15 cellular contexts compared by ENCODE assay signal in the genomic region with DNA sequence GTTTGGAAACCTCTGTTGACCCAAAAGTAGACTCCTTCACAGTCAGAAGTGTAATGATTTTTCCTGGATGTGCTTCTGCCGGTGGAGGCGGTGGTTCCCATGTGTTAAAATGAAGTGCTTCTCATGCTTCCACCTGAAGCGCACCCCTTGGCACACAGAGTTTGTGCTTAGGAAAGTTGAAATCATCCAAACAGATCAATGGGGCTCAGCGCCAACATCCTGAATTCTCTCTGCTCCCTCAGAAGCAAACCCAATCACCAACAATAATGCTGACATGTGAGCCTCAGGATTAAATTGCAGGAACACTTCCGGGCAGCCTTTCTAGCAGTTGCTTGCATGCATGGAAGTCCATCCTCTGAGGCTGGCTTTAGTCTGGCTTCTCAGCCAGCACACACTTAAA.
"Had no signal": no experiment of that assay in that cellular context is flagged by ENCODE, and none has a peak within 500 bp of the region (broad histone marks: within the 10 kb centered on the region; RNA-seq: fewer than 3 reads in every experiment).

No MANE protein-coding gene starts in this region.

- H3K4me1 ChIP-seq: breast epithelium, lower lobe of right lung, tibial artery, uterus had no signal

- H3K36me3 ChIP-seq: breast epithelium, lower lobe of right lung, neutrophil, right atrium auricular region, tibial artery, uterus had no signal

- H3K27me3 ChIP-seq: breast epithelium, neutrophil, right atrium auricular region, tibial artery, uterus had no signal

- DNase-seq: activated CD4-positive, alpha-beta memory T cell treated with anti-CD3 and anti-CD28 coated beads for 36 hours; activated gamma-delta T cell; activated T-cell treated with anti-CD3 and anti-CD28 coated beads, Interleukin-2, amount 50 U/mL, for 48 hours; hippocampal formation; kidney glomerular epithelial cell; lower lobe of right lung; midbrain; naive B cell; posterior cingulate gyrus; small intestine; tibial artery; uterus had no signal

- H3K4me3 ChIP-seq: breast epithelium, lower lobe of right lung, right atrium auricular region, tibial artery, uterus had no signal

- H3K9me3 ChIP-seq: breast epithelium, lower lobe of right lung, neutrophil, right atrium auricular region, tibial artery, uterus had no signal

- H3K27ac ChIP-seq: breast epithelium, lower lobe of right lung, neutrophil, right atrium auricular region, tibial artery, uterus had no signal
